In the genomic region with DNA sequence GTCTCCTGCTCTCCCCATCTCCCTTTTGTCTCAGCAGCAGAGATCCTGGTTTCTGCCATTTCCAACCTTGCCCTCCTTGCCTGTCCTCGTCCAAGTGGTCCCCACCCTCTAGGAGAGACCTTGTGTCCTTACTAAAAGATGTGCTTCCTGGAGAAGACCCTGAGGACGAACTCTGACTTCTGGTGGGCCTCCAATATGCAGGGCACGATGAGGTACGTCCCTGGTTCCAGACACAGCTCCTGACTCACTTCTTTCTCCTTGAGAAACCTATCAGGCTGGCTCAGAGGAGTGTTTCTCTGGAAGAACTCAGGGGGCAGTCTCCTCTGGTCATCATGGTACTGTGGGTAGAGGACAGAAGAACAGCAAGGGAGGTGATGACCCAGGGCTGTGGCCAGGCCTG, we compare ENCODE assay signal across 27 cellular contexts.
"Had no signal": no experiment of that assay in that cellular context is flagged by ENCODE, and none has a peak within 500 bp of the region (broad histone marks: within the 10 kb centered on the region; RNA-seq: fewer than 3 reads in every experiment).

No MANE protein-coding gene starts in this region.

- H3K36me3 Mint-ChIP-seq: immature natural killer cell, mesothelial cell of epicardium, neural progenitor cell had no signal

- H3K4me3 Mint-ChIP-seq: immature natural killer cell; mesothelial cell of epicardium; naive B cell; natural killer cell; nephron progenitor cell; neural progenitor cell; stimulated activated naive CD8-positive, alpha-beta T cell treated with anti-CD3 and anti-CD28 coated beads, Interleukin-15, Interleukin-2, amounts not matched to agents 100 ng/mL and 50 ng/mL, for 24 hours had no signal

- H3K4me1 Mint-ChIP-seq: immature natural killer cell, mesothelial cell of epicardium, natural killer cell, neural progenitor cell had no signal

- H3K9me3 Mint-ChIP-seq: mesothelial cell of epicardium; natural killer cell; stimulated activated naive CD8-positive, alpha-beta T cell treated with anti-CD3 and anti-CD28 coated beads, Interleukin-15, Interleukin-2, amounts not matched to agents 100 ng/mL and 50 ng/mL, for 24 hours had no signal

- H3K27ac ChIP-seq: left ventricle myocardium inferior, neural progenitor cell, neutrophil, ovary, right atrium auricular region, skin epidermis, suprapubic skin, thoracic aorta, tibial artery, upper lobe of right lung had no signal

- H3K27ac Mint-ChIP-seq: immature natural killer cell; mesothelial cell of epicardium; natural killer cell; nephron progenitor cell; neural progenitor cell; progenitor cell of endocrine pancreas; stimulated activated naive CD8-positive, alpha-beta T cell treated with anti-CD3 and anti-CD28 coated beads, Interleukin-15, Interleukin-2, amounts not matched to agents 100 ng/mL and 50 ng/mL, for 24 hours had no signal

- DNase-seq: hypothalamus; immature natural killer cell; left ventricle myocardium inferior; mesendoderm; naive B cell; natural killer cell; nephron progenitor cell; occipital lobe; ovary; stimulated activated CD4-positive, alpha-beta T cell treated with anti-CD3 and anti-CD28 coated beads, Interleukin-12 subunit alpha, Interleukin-12 subunit beta, amount 100 ng/mL, for 4 hours; stimulated activated CD4-positive, alpha-beta T cell treated with anti-CD3 and anti-CD28 coated beads, Interleukin-15, amount 100 ng/mL, for 24 hours; stimulated activated CD4-positive, alpha-beta T cell treated with anti-CD3 and anti-CD28 coated beads, Interleukin-2, amount 100 ng/mL, for 24 hours; stimulated activated CD4-positive, alpha-beta T cell treated with anti-CD3 and anti-CD28 coated beads, Interleukin-4, amount 100 ng/mL, for 1 hour; stimulated activated naive CD4-positive, alpha-beta T cell; tibial artery; trophoblast cell; upper lobe of right lung had no signal

- ATAC-seq: natural killer cell, sciatic nerve, upper lobe of right lung had no signal
